11 cellular contexts compared by ENCODE assay signal in genomic region chr5:172421020-172421419, GRCh38. TPM values are rescaled to one million over a fixed set of nuclear protein-coding genes. Genes with fewer than 3 reads are reported as not detected.
DNase-seq lines count a peak whose midpoint lies in the region; ATAC-seq and TF ChIP-seq lines count a peak whose summit lies in the region.
"Had no signal": no experiment of that assay in that cellular context is flagged by ENCODE, and none has a peak within 500 bp of the region (broad histone marks: within the 10 kb centered on the region; RNA-seq: fewer than 3 reads in every experiment).

No MANE protein-coding gene starts in this region.

- H3K9me3 Mint-ChIP-seq in naive thymus-derived CD4-positive, alpha-beta T cell = no peaks in the 10 kb centered on the region

- peaks cover 0 to 3% (median 0%) of the 10 kb centered on the region in 7 donors for H3K4me1 Mint-ChIP-seq in naive thymus-derived CD4-positive, alpha-beta T cell

- H3K4me3 Mint-ChIP-seq in naive thymus-derived CD4-positive, alpha-beta T cell = no peak overlapping the region

- TF ChIP-seq CTCF in Peyer's patch (IDR thresholded peaks at IDR 0.05) = no peak
- TF ChIP-seq CTCF in dorsolateral prefrontal cortex (IDR thresholded peaks at IDR 0.05 in 54 of 56, conservative IDR thresholded peaks at IDR 0.05 in 2 of 56; ENCODE audit: low read depth in 1 of 56, partially characterized antibody in 56 of 56) = no peak
- no peak for TF ChIP-seq CTCF in thoracic aorta (IDR thresholded peaks at IDR 0.05)
- no peak for TF ChIP-seq CTCF in A673 (conservative IDR thresholded peaks at IDR 0.05; ENCODE audit: low read depth, low read length)

- H3K4me3 ChIP-seq in Peyer's patch (no peak overlapping the region), dorsolateral prefrontal cortex (peak overlapping the region in 10 of 59 donors; percentile 1 to 56 (median 34)), muscle layer of duodenum (ENCODE audit: low read depth in 1 of 2, low read length in 2 of 2) (peak overlapping the region in 1 of 2 donors; percentile 8), thoracic aorta (no peak overlapping the region), A673 (ENCODE audit: low read depth, low read length, poor library complexity, severe bottlenecking) (no peak overlapping the region)
- no peak overlapping the region for H3K4me3 ChIP-seq in naive thymus-derived CD4-positive, alpha-beta T cell (ENCODE audit: low read length)
- H3K4me3 ChIP-seq: SJCRH30 had no signal

- H3K9me3 ChIP-seq in Peyer's patch (peaks cover 0 to 3% (median 0%) of the 10 kb centered on the region in 4 donors), muscle layer of duodenum (ENCODE audit: control insufficient read depth in 1 of 2, low read length in 2 of 2) (no peaks in the 10 kb centered on the region), thoracic aorta (no peaks in the 10 kb centered on the region), A673 (ENCODE audit: low read depth, low read length, poor library complexity, severe bottlenecking) (no peaks in the 10 kb centered on the region)
- no peaks in the 10 kb centered on the region for H3K9me3 ChIP-seq in naive thymus-derived CD4-positive, alpha-beta T cell (ENCODE audit: control insufficient read depth in 2 of 3, low read length in 3 of 3)
- H3K9me3 ChIP-seq: SJCRH30 had no signal

- no TSS peak for BruUV-seq in A673 (replicated peaks; lab: Mats Ljungman, UMichigan)

- CTCF ChIA-PET in naive thymus-derived CD4-positive, alpha-beta T cell (lab: Charles Lee) = no interaction called here
- CTCF ChIA-PET in A673 (lab: Charles Lee) = no interaction called here

- H3K4me1 ChIP-seq in Peyer's patch = peaks cover 0 to 34% (median 5%) of the 10 kb centered on the region in 4 donors
- H3K4me1 ChIP-seq in muscle layer of duodenum (ENCODE audit: control insufficient read depth in 1 of 2, insufficient read depth in 2 of 2, low read length in 2 of 2) = peaks cover 42 to 45% of the 10 kb centered on the region in 2 donors
- peaks cover 31 to 55% of the 10 kb centered on the region in 2 donors for H3K4me1 ChIP-seq in thoracic aorta (ENCODE audit: control insufficient read depth in 1 of 2, low read depth in 2 of 2)
- no peaks in the 10 kb centered on the region for H3K4me1 ChIP-seq in naive thymus-derived CD4-positive, alpha-beta T cell (ENCODE audit: control insufficient read depth in 2 of 2, insufficient read depth in 2 of 2, low read length in 2 of 2)
- peaks cover 31% of the 10 kb centered on the region for H3K4me1 ChIP-seq in A673 (ENCODE audit: insufficient read depth, low read length, poor library complexity, severe bottlenecking)

- POLR2A ChIA-PET in naive thymus-derived CD4-positive, alpha-beta T cell (lab: Charles Lee) = no interaction called here
- POLR2A ChIA-PET in A673 (lab: Charles Lee; ENCODE audit: low non-redundant PET) = no interaction called here

- H3K36me3 Mint-ChIP-seq in naive thymus-derived CD4-positive, alpha-beta T cell = no peaks in the 10 kb centered on the region

- no peak for TF ChIP-seq POLR2A in Peyer's patch (IDR thresholded peaks at IDR 0.05)

- ATAC-seq in thoracic aorta (ENCODE audit: insufficient number of reproducible peaks, low FRiP score, low read depth) = no peak
- no peak for ATAC-seq in naive thymus-derived CD4-positive, alpha-beta T cell
- ATAC-seq in HG03135 (IDR thresholded peaks at IDR 0.05; ENCODE audit: unreplicated experiment) = no peak

- intact Hi-C loops in dorsolateral prefrontal cortex (cut with DNase I) (loop anchor here in 1 of 2 donors (2.0 kb wide), 2 partner anchors 18 to 30 kb away; no protein-coding TSS in a partner anchor), A673 (cut with micrococcal nuclease; ENCODE audit: unreplicated experiment) (no loop called here)
- intact Hi-C loops in naive thymus-derived CD4-positive, alpha-beta T cell (cut with micrococcal nuclease) = no loop called here

- H3K27me3 Mint-ChIP-seq in naive thymus-derived CD4-positive, alpha-beta T cell = peaks cover 0 to 18% (median 0%) of the 10 kb centered on the region in 5 donors

- H3K27ac Mint-ChIP-seq in naive thymus-derived CD4-positive, alpha-beta T cell = no peak overlapping the region

- H3K36me3 ChIP-seq in Peyer's patch (no peaks in the 10 kb centered on the region), muscle layer of duodenum (ENCODE audit: control insufficient read depth in 1 of 2, insufficient read depth in 2 of 2, low read length in 2 of 2) (peaks cover 5 to 8% of the 10 kb centered on the region in 2 donors), thoracic aorta (peaks cover 7% of the 10 kb centered on the region), A673 (ENCODE audit: insufficient read depth, low read length, poor library complexity, severe bottlenecking) (no peaks in the 10 kb centered on the region)
- no peaks in the 10 kb centered on the region for H3K36me3 ChIP-seq in naive thymus-derived CD4-positive, alpha-beta T cell (ENCODE audit: control insufficient read depth in 2 of 3, insufficient read depth in 3 of 3, low read length in 3 of 3)
- H3K36me3 ChIP-seq: SJCRH30 had no signal

- H3K27me3 ChIP-seq in Peyer's patch = no peaks in the 10 kb centered on the region
- no peaks in the 10 kb centered on the region for H3K27me3 ChIP-seq in dorsolateral prefrontal cortex
- H3K27me3 ChIP-seq in muscle layer of duodenum (ENCODE audit: low read depth, low read length) = no peaks in the 10 kb centered on the region
- H3K27me3 ChIP-seq in thoracic aorta (replicated peaks; ENCODE audit: insufficient read depth) = no peaks in the 10 kb centered on the region
- H3K27me3 ChIP-seq in naive thymus-derived CD4-positive, alpha-beta T cell (ENCODE audit: control insufficient read depth in 2 of 2, insufficient read depth in 2 of 2, low read length in 2 of 2) = no peaks in the 10 kb centered on the region
- H3K27me3 ChIP-seq in A673 (replicated peaks; ENCODE audit: insufficient read depth, low read depth, low read length, poor library complexity) = no peaks in the 10 kb centered on the region
- H3K27me3 ChIP-seq: SJCRH30 had no signal

- no peak for DNase-seq in Peyer's patch
- DNase-seq in dorsolateral prefrontal cortex = no peak
- no peak for DNase-seq in thoracic aorta (ENCODE audit: low spot score)
- DNase-seq in naive thymus-derived CD4-positive, alpha-beta T cell = no peak
- DNase-seq in A673 (ENCODE audit: low spot score) = no peak
- no peak for DNase-seq in NCI-H2107 (lab: John Stamatoyannopoulos, UW)
- DNase-seq: activated CD8-positive, alpha-beta memory T cell treated with anti-CD3 and anti-CD28 coated beads, Interleukin-2, amount 50 U/mL, for 48 hours; NCI-H524 treated with DMSO at 0.1 percent for 48 hours; SJCRH30 had no signal

- H3K27ac ChIP-seq in Peyer's patch (peak overlapping the region; percentile 32 to 86 (median 70)), dorsolateral prefrontal cortex (peak overlapping the region; percentile 58 to 97 (median 89)), muscle layer of duodenum (ENCODE audit: low read length) (peak overlapping the region; percentile 92), thoracic aorta (peak overlapping the region; percentile 74 to 76), A673 (ENCODE audit: low read depth, low read length, poor library complexity, severe bottlenecking) (no peak overlapping the region)
- H3K27ac ChIP-seq in naive thymus-derived CD4-positive, alpha-beta T cell (ENCODE audit: low read depth, low read length) = no peak overlapping the region
- H3K27ac ChIP-seq: SJCRH30 had no signal

RNA-seq across cellular contexts. Expression of gene SH3PXD2B, which starts 33.3 kb away (rescaled TPM):
- total RNA-seq in Peyer's patch (10 to 100 TPM in 3 of 4 donors, 1 to 10 TPM in 1; 5.8 to 26.4 (median 11.7) TPM), dorsolateral prefrontal cortex (10 to 100 TPM in 119 of 120 experiments, 1 to 10 TPM in 1; 9.2 to 63.2 (median 19.7) TPM), thoracic aorta (10 to 100 TPM; 31.4 to 42.0 TPM), A673 (2021) (28.1 and 32.1 TPM in 2 replicates)
- total RNA-seq in naive thymus-derived CD4-positive, alpha-beta T cell = 1 to 10 TPM in 1 of 5 experiments, under 1 TPM in 4; 0.15 to 1.1 (median 0.34) TPM
- under 1 TPM in 1 of 2 donors, not detected in 1; 0.21 TPM for polyA plus RNA-seq in naive thymus-derived CD4-positive, alpha-beta T cell

Comparison
In these comparisons a context has a peak if more than half of its experiments do, and no peak if none do; other contexts are left out.
1. H3K27ac ChIP-seq: peak in Peyer's patch (4 of 4), dorsolateral prefrontal cortex (59 of 59), muscle layer of duodenum (single experiment) and thoracic aorta (2 of 2); none in naive thymus-derived CD4-positive, alpha-beta T cell (single experiment) and A673 (single experiment).